Comparison of ENCODE assay signal across 26 cellular contexts in genomic region chr7:128708235-128708634, GRCh38.
"Had no signal": no experiment of that assay in that cellular context is flagged by ENCODE, and none has a peak within 500 bp of the region (broad histone marks: within the 10 kb centered on the region; RNA-seq: fewer than 3 reads in every experiment).

No MANE protein-coding gene starts in this region.

- H3K4me3 ChIP-seq: body of pancreas, cardiac muscle cell, hepatocyte, lung, ovary, prostate gland, testis, vagina had no signal

- H3K9me3 Mint-ChIP-seq: activated CD4-positive, alpha-beta memory T cell treated with anti-CD3 and anti-CD28 coated beads for 36 hours; activated naive CD8-positive, alpha-beta T cell treated with anti-CD3 and anti-CD28 coated beads for 36 hours; mesothelial cell of epicardium; naive thymus-derived CD8-positive, alpha-beta T cell; T-helper 1 cell treated with Interleukin-12 subunit alpha and Interleukin-12 subunit beta and Interleukin-4 antibody, amounts not matched to agents 30 μg/mL and 1 μg/mL, for 36 hours had no signal

- H3K79me2 ChIP-seq: hepatocyte had no signal

- H3K9me3 ChIP-seq: body of pancreas, ovary, prostate gland, testis, vagina had no signal

- H3K27ac Mint-ChIP-seq: activated CD4-positive, alpha-beta memory T cell treated with anti-CD3 and anti-CD28 coated beads for 36 hours; activated naive CD8-positive, alpha-beta T cell treated with anti-CD3 and anti-CD28 coated beads for 36 hours; mesothelial cell of epicardium; stimulated activated naive B cell treated with anti-CD40 and anti-IgM and Interleukin-4, amounts not matched to agents 10 μg/mL and 1 μg/mL and 100 μg/mL, for 72 hours; T-helper 1 cell treated with Interleukin-12 subunit alpha and Interleukin-12 subunit beta and Interleukin-4 antibody, amounts not matched to agents 30 μg/mL and 1 μg/mL, for 36 hours had no signal

- H3K36me3 Mint-ChIP-seq: activated CD4-positive, alpha-beta memory T cell treated with anti-CD3 and anti-CD28 coated beads for 36 hours; activated naive CD8-positive, alpha-beta T cell treated with anti-CD3 and anti-CD28 coated beads for 36 hours; mesothelial cell of epicardium; stimulated activated naive B cell treated with anti-CD40 and anti-IgM and Interleukin-4, amounts not matched to agents 10 μg/mL and 1 μg/mL and 100 μg/mL, for 72 hours had no signal

- H3K27ac ChIP-seq: body of pancreas, cardiac muscle cell, hepatocyte, ovary, prostate gland, testis, vagina had no signal

- H3K4me1 Mint-ChIP-seq: mesothelial cell of epicardium had no signal

- H3K4me1 ChIP-seq: body of pancreas, prostate gland, testis, vagina had no signal

- H3K27me3 ChIP-seq: body of pancreas, cardiac muscle cell, hepatocyte, ovary, testis, vagina had no signal

- H3K4me2 ChIP-seq: hepatocyte had no signal

- H2AFZ ChIP-seq: hepatocyte had no signal

- H3K4me3 Mint-ChIP-seq: activated CD4-positive, alpha-beta memory T cell treated with anti-CD3 and anti-CD28 coated beads for 36 hours; activated naive CD8-positive, alpha-beta T cell treated with anti-CD3 and anti-CD28 coated beads for 36 hours; mesothelial cell of epicardium; naive thymus-derived CD8-positive, alpha-beta T cell; stimulated activated naive B cell treated with anti-CD40 and anti-IgM and Interleukin-4, amounts not matched to agents 10 μg/mL and 1 μg/mL and 100 μg/mL, for 72 hours; T-helper 1 cell treated with Interleukin-12 subunit alpha and Interleukin-12 subunit beta and Interleukin-4 antibody, amounts not matched to agents 30 μg/mL and 1 μg/mL, for 36 hours had no signal

- H3K36me3 ChIP-seq: cardiac muscle cell, ovary, prostate gland, vagina had no signal

- DNase-seq: activated CD4-positive, alpha-beta memory T cell treated with anti-CD3 and anti-CD28 coated beads for 36 hours; activated CD4-positive, alpha-beta T cell treated with anti-CD3 and anti-CD28 coated beads for 48 hours; activated CD4-positive, CD25-positive, alpha-beta regulatory T cell; activated naive CD4-positive, alpha-beta T cell treated with Interleukin-2 at 50 U/mL for 16 hours; activated naive CD8-positive, alpha-beta T cell treated with anti-CD3 and anti-CD28 coated beads for 36 hours; activated T-cell treated with anti-CD3 and anti-CD28 coated beads, Interleukin-2, amount 50 U/mL, for 48 hours; amniotic stem cell; body of pancreas; effector CD8-positive, alpha-beta T cell; foreskin melanocyte; glutamatergic neuron; kidney; naive thymus-derived CD8-positive, alpha-beta T cell; ovary; stimulated activated CD4-positive, alpha-beta T cell treated with anti-CD3 and anti-CD28 coated beads, Interleukin-2, amount 100 ng/mL, for 48 hours; stimulated activated CD8-positive, alpha-beta memory T cell treated with anti-CD3 and anti-CD28 coated beads, Interleukin-4, amount 100 ng/mL, for 48 hours; stimulated activated naive B cell treated with anti-CD40 and anti-IgM and Interleukin-4, amounts not matched to agents 10 μg/mL and 1 μg/mL and 100 μg/mL, for 72 hours; testis; trophoblast cell had no signal

- H3K27me3 Mint-ChIP-seq: activated CD4-positive, alpha-beta memory T cell treated with anti-CD3 and anti-CD28 coated beads for 36 hours had no signal

- FAIRE-seq: kidney had no signal
